Comparison of ENCODE assay signal across 12 cellular contexts in genomic region chr19:7182489-7182888, GRCh38.
DNase-seq lines count a peak whose midpoint lies in the region; ATAC-seq and TF ChIP-seq lines count a peak whose summit lies in the region.
"Had no signal": no experiment of that assay in that cellular context is flagged by ENCODE, and none has a peak within 500 bp of the region (broad histone marks: within the 10 kb centered on the region; RNA-seq: fewer than 3 reads in every experiment).

No MANE protein-coding gene starts in this region.

- peak overlapping the region; percentile 91 to 98 (median 96) for H3K27ac Mint-ChIP-seq in immature natural killer cell

- H3K9ac ChIP-seq in BLaER1 = peak overlapping the region; percentile 84
- H3K9ac ChIP-seq in SK-N-MC (ENCODE audit: insufficient read length) = no peak overlapping the region

- H3K4me1 ChIP-seq in BLaER1 = peaks cover 95% of the 10 kb centered on the region
- peaks cover 46 to 57% of the 10 kb centered on the region in 2 donors for H3K4me1 ChIP-seq in gastrocnemius medialis
- H3K4me1 ChIP-seq in BE2C = no peaks in the 10 kb centered on the region
- H3K4me1 ChIP-seq: SJSA1 had no signal

- ATAC-seq in gastrocnemius medialis = no peak
- ATAC-seq in HG02973 (IDR thresholded peaks at IDR 0.05; ENCODE audit: unreplicated experiment) = no peak
- ATAC-seq in HG02798 (IDR thresholded peaks at IDR 0.05; ENCODE audit: poor library complexity, unreplicated experiment) = no peak

- H3K27ac ChIP-seq in BLaER1 (peak overlapping the region; percentile 93), SK-N-MC (0 out of 2 replicates have a peak overlapping the region, but pooled peaks have one; percentile 42), gastrocnemius medialis (peak overlapping the region; percentile 76 to 86 (median 83))
- H3K27ac ChIP-seq: SJSA1 had no signal

- H3K27me3 ChIP-seq in BLaER1 = no peaks in the 10 kb centered on the region
- no peaks in the 10 kb centered on the region for H3K27me3 ChIP-seq in gastrocnemius medialis
- no peaks in the 10 kb centered on the region for H3K27me3 ChIP-seq in BE2C
- H3K27me3 ChIP-seq: SJSA1 had no signal

- no peaks in the 10 kb centered on the region for H3K9me3 Mint-ChIP-seq in immature natural killer cell

- no peaks in the 10 kb centered on the region for H4K20me1 ChIP-seq in BLaER1

- no peak for DNase-seq in SK-N-MC (ENCODE audit: low read depth, low spot score)
- no peak for DNase-seq in immature natural killer cell
- DNase-seq in gastrocnemius medialis = no peak
- no peak for DNase-seq in CD1c-positive myeloid dendritic cell (ENCODE audit: extremely low spot score)
- no peak for DNase-seq in BE2C
- DNase-seq: activated CD4-positive, CD25-positive, alpha-beta regulatory T cell; activated T-cell treated with anti-CD3 and anti-CD28 coated beads, Interleukin-2, amount 50 U/mL, for 1 hour; NCI-H1436 had no signal

- H3K4me1 Mint-ChIP-seq in immature natural killer cell = peaks cover 53 to 63% of the 10 kb centered on the region in 2 donors

- TF ChIP-seq POLR2A in gastrocnemius medialis (IDR thresholded peaks at IDR 0.05) = no peak

- H3K36me3 ChIP-seq in BLaER1 = peaks cover 35% of the 10 kb centered on the region
- H3K36me3 ChIP-seq in SK-N-MC (ENCODE audit: insufficient read depth, low read length) = no peaks in the 10 kb centered on the region; the same call in 1 of the 2 replicates
- peaks cover 0 to 5% of the 10 kb centered on the region in 2 donors for H3K36me3 ChIP-seq in gastrocnemius medialis
- no peaks in the 10 kb centered on the region for H3K36me3 ChIP-seq in BE2C
- H3K36me3 ChIP-seq: SJSA1 had no signal

- peaks cover 17 to 28% (median 22%) of the 10 kb centered on the region in 3 donors for H3K27me3 Mint-ChIP-seq in immature natural killer cell (ENCODE audit: low read depth in 3 of 3)

- intact Hi-C loops in gastrocnemius medialis (cut with DNase I; ENCODE audit: low total_unique reads) = loop anchor here (2.0 kb wide), 1 partner anchor 14 kb away; no protein-coding TSS in a partner anchor

- H3K9me3 ChIP-seq in BLaER1 (no peaks in the 10 kb centered on the region), SK-N-MC (ENCODE audit: low read depth, low read length) (no peaks in the 10 kb centered on the region), gastrocnemius medialis (no peaks in the 10 kb centered on the region), BE2C (no peaks in the 10 kb centered on the region)
- H3K9me3 ChIP-seq: SJSA1 had no signal

- H3K4me3 ChIP-seq in BLaER1 = peak overlapping the region; percentile 40
- no peak overlapping the region for H3K4me3 ChIP-seq in SK-N-MC
- peak overlapping the region in 2 of 4 donors; percentile 4 to 13 for H3K4me3 ChIP-seq in gastrocnemius medialis
- no peak overlapping the region for H3K4me3 ChIP-seq in BE2C (ENCODE audit: low read depth, low read length)
- H3K4me3 ChIP-seq: SJSA1 had no signal

- in situ Hi-C loops in gastrocnemius medialis (cut with MboI; ENCODE audit: low sequenced_read_pairs in 4 of 4) = no loop called here

- TF ChIP-seq CTCF in gastrocnemius medialis (IDR thresholded peaks at IDR 0.05 in 4 of 5, conservative IDR thresholded peaks at IDR 0.05 in 1 of 5) (no peak), BE2C (IDR thresholded peaks at IDR 0.05; ENCODE audit: low read depth, low read length) (no peak)

- H3K4me2 ChIP-seq in BLaER1 = peak overlapping the region; percentile 88

- H3K4me3 Mint-ChIP-seq in immature natural killer cell = peak overlapping the region; percentile 65 to 88 (median 77)

- no peaks in the 10 kb centered on the region for H3K36me3 Mint-ChIP-seq in immature natural killer cell

Comparison
In these comparisons a context has a peak if more than half of its experiments do, and no peak if none do; other contexts are left out.
1. H3K27ac ChIP-seq: peak in every context shown above with its lines; median percentile 93 in BLaER1; 83 in gastrocnemius medialis; 42 in SK-N-MC.